ENCODE assay signal across 19 cellular contexts in the genomic region with DNA sequence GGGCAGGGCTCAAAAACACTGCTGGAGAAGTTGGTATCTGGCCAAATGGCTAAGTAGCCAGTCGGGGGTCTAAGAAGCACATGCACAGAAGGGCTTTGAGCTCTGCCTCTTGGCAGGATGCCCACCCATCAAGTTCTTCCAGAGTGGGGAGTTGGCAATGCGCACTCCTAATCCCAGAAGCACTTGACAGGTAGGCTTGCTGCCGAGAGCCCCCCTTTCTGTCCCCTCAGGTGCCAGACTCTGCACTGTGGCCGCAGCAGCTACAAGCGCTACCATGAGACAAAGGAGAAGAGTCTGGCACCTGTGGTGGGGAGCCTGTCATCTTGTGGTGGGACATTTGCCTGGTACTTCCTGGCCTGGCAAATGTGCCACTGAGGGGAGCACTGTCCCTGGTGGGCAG.
DNase-seq lines count a peak whose midpoint lies in the region; ATAC-seq and TF ChIP-seq lines count a peak whose summit lies in the region.
"Had no signal": no experiment of that assay in that cellular context is flagged by ENCODE, and none has a peak within 500 bp of the region (broad histone marks: within the 10 kb centered on the region; RNA-seq: fewer than 3 reads in every experiment).

No MANE protein-coding gene starts in this region.

- peak overlapping the region; percentile 11 for H3K27ac ChIP-seq in AG04450 (ENCODE audit: low read depth, low read length)
- H3K27ac ChIP-seq: BLaER1, colonic mucosa, GM23248, psoas muscle had no signal

- no peaks in the 10 kb centered on the region for H3K27me3 Mint-ChIP-seq in effector memory CD8-positive, alpha-beta T cell

- TF ChIP-seq CTCF in AG04450 (IDR thresholded peaks at IDR 0.05; ENCODE audit: low read depth, low read length) = no peak

- peaks cover 12 to 24% of the 10 kb centered on the region in 2 donors for H3K4me1 Mint-ChIP-seq in effector memory CD8-positive, alpha-beta T cell (ENCODE audit: low read depth in 2 of 2)

- H3K27ac Mint-ChIP-seq in effector memory CD8-positive, alpha-beta T cell = peak overlapping the region; percentile 89 to 97

- DNase-seq in AG04450 (ENCODE audit: low read depth, low spot score) = no peak
- peak; percentile 90 for DNase-seq in COR-L47 (lab: John Stamatoyannopoulos, UW)
- peak; percentile 76 for DNase-seq in NCI-H2227 treated with DMSO at 0.1 percent for 48 hours (lab: John Stamatoyannopoulos, UW)
- peak; percentile 19 to 39 (median 24) for DNase-seq in effector memory CD8-positive, alpha-beta T cell
- DNase-seq in OCI-M2 (lab: John Stamatoyannopoulos, UW; ENCODE audit: unreplicated experiment) = no peak
- no peak for DNase-seq in stimulated activated CD8-positive, alpha-beta memory T cell treated with anti-CD3 and anti-CD28 coated beads, Interleukin-4, amount 100 ng/mL, for 48 hours
- DNase-seq: colonic mucosa, erythroblast, GF-D8, NCI-H226, psoas muscle, trophoblast cell had no signal

- peak; percentile 88 for ATAC-seq in effector memory CD8-positive, alpha-beta T cell (replicated peaks)
- ATAC-seq in HG02610 (IDR thresholded peaks at IDR 0.05; ENCODE audit: unreplicated experiment) (no peak), HG02870 (IDR thresholded peaks at IDR 0.05; ENCODE audit: unreplicated experiment) (no peak)
- ATAC-seq: activated CD4-positive, CD25-positive, alpha-beta regulatory T cell treated with anti-CD3 and anti-CD28 coated beads, Interleukin-2, amount 50 U/mL, for 24 hours; K562; psoas muscle had no signal

- peaks cover 7% of the 10 kb centered on the region for H3K27me3 ChIP-seq in AG04450 (ENCODE audit: control insufficient read depth, insufficient read depth, low read length)
- H3K27me3 ChIP-seq: BLaER1, colonic mucosa had no signal

- POLR2A ChIA-PET in AG04450 (lab: Yijun Ruan, JAX) = no interaction called here

- CTCF ChIA-PET in AG04450 (lab: Charles Lee) = no interaction called here

- H3K4me3 Mint-ChIP-seq in effector memory CD8-positive, alpha-beta T cell = peak overlapping the region in 1 of 2 donors; percentile 85
- H3K4me3 Mint-ChIP-seq: T-helper 1 cell treated with Interleukin-12 subunit alpha and Interleukin-12 subunit beta and Interleukin-4 antibody, amounts not matched to agents 30 μg/mL and 1 μg/mL, for 36 hours had no signal

- H3K9me3 ChIP-seq in AG04450 (ENCODE audit: control insufficient read depth, insufficient read depth, low read length) = no peaks in the 10 kb centered on the region
- H3K9me3 ChIP-seq: BLaER1, colonic mucosa, psoas muscle had no signal

- H3K4me3 ChIP-seq in AG04450 (ENCODE audit: low read depth, low read length) = no peak overlapping the region
- H3K4me3 ChIP-seq: BLaER1, colonic mucosa, K562 had no signal

- peaks cover 2% of the 10 kb centered on the region for H3K36me3 Mint-ChIP-seq in effector memory CD8-positive, alpha-beta T cell (ENCODE audit: insufficient read depth)

- H3K9me3 Mint-ChIP-seq in effector memory CD8-positive, alpha-beta T cell = no peaks in the 10 kb centered on the region
- H3K9me3 Mint-ChIP-seq: T-helper 1 cell treated with Interleukin-12 subunit alpha and Interleukin-12 subunit beta and Interleukin-4 antibody, amounts not matched to agents 30 μg/mL and 1 μg/mL, for 36 hours had no signal

Comparison
In these comparisons a context has a peak if more than half of its experiments do, and no peak if none do; other contexts are left out.
1. DNase-seq: peak in COR-L47 (single experiment), NCI-H2227 treated with DMSO at 0.1 percent for 48 hours (single experiment) and effector memory CD8-positive, alpha-beta T cell (3 of 3); none in AG04450 (single experiment), OCI-M2 (single experiment) and stimulated activated CD8-positive, alpha-beta memory T cell treated with anti-CD3 and anti-CD28 coated beads, Interleukin-4, amount 100 ng/mL, for 48 hours (single experiment).